ENCODE assay signal across 18 cellular contexts in genomic region chr2:120474486-120474885, GRCh38.
DNase-seq lines count a peak whose midpoint lies in the region; ATAC-seq and TF ChIP-seq lines count a peak whose summit lies in the region.
"Had no signal": no experiment of that assay in that cellular context is flagged by ENCODE, and none has a peak within 500 bp of the region (broad histone marks: within the 10 kb centered on the region; RNA-seq: fewer than 3 reads in every experiment).

No MANE protein-coding gene starts in this region.

- H3K9me3 ChIP-seq in Panc1 (ENCODE audit: control insufficient read depth, insufficient read depth, low read depth, low read length) (no peaks in the 10 kb centered on the region), spleen (peaks cover 0 to 15% (median 8%) of the 10 kb centered on the region in 8 donors)
- H3K9me3 ChIP-seq in CD8-positive, alpha-beta T cell (ENCODE audit: low read length), result no peaks in the 10 kb centered on the region
- H3K9me3 ChIP-seq: Peyer's patch, SK-N-SH had no signal

- DNase-seq in Panc1 (ENCODE audit: low read depth, low spot score), result no peak
- DNase-seq in MCF 10A (ENCODE audit: unreplicated experiment), result no peak
- DNase-seq in left lobe of liver (ENCODE audit: low spot score), result no peak
- DNase-seq in spleen, result peak; percentile 19
- DNase-seq in CD8-positive, alpha-beta T cell, result no peak
- no peak for DNase-seq in activated CD4-positive, alpha-beta T cell treated with anti-CD3 and anti-CD28 coated beads for 48 hours
- DNase-seq: ACHN, AML-193, DMS79 treated with DMSO at 0.1 percent for 48 hours, NCI-H1417 treated with DMSO at 0.1 percent for 48 hours, NCI-H1930, NCI-H526, SHP77 treated with DMSO at 0.1 percent for 48 hours, SK-N-SH had no signal

- peaks cover 47% of the 10 kb centered on the region for H3K4me1 Mint-ChIP-seq in MCF 10A (ENCODE audit: insufficient read depth, unreplicated experiment)
- H3K4me1 Mint-ChIP-seq in CD8-positive, alpha-beta T cell (ENCODE audit: low read depth), result no peaks in the 10 kb centered on the region

- CTCF ChIA-PET in Panc1 (lab: Charles Lee), result no interaction called here
- CTCF ChIA-PET in MCF 10A (lab: Yijun Ruan, JAX), result interaction anchor here (0.6 to 1.9 kb wide), 3 partner anchors 79 to 147 kb away, joined by 3 to 5 read pairs (median 3); no protein-coding TSS in a partner anchor
- CTCF ChIA-PET in CD8-positive, alpha-beta T cell (lab: Charles Lee), result no interaction called here

- no peaks in the 10 kb centered on the region for H3K27me3 Mint-ChIP-seq in MCF 10A (ENCODE audit: insufficient read depth, unreplicated experiment)
- peaks cover 2% of the 10 kb centered on the region for H3K27me3 Mint-ChIP-seq in CD8-positive, alpha-beta T cell (ENCODE audit: low read depth)

- H3K4me3 ChIP-seq in Panc1 (ENCODE audit: low read depth in 2 of 2, low read length in 2 of 2) (no peak overlapping the region), spleen (no peak overlapping the region)
- H3K4me3 ChIP-seq in CD8-positive, alpha-beta T cell (ENCODE audit: low read depth, low read length), result no peak overlapping the region
- H3K4me3 ChIP-seq: Peyer's patch had no signal

- 90 to 94% (median 93%) methylated on average over 8 of the region's 8 CpGs for WGBS in spleen, 5 donors

- no peak overlapping the region for H3K4me3 Mint-ChIP-seq in MCF 10A (ENCODE audit: unreplicated experiment)
- no peak overlapping the region for H3K4me3 Mint-ChIP-seq in CD8-positive, alpha-beta T cell
- H3K4me3 Mint-ChIP-seq: CD14-positive monocyte had no signal

- no peaks in the 10 kb centered on the region for H3K36me3 Mint-ChIP-seq in MCF 10A (ENCODE audit: insufficient read depth, unreplicated experiment)
- no peaks in the 10 kb centered on the region for H3K36me3 Mint-ChIP-seq in CD8-positive, alpha-beta T cell
- H3K36me3 Mint-ChIP-seq: CD14-positive monocyte had no signal

- in situ Hi-C loops in Panc1 (cut with HindIII; ENCODE audit: low pct_unique_long_range_greater_than_20kb, low sequenced_read_pairs), result no loop called here

- no TSS peak for BruUV-seq in Panc1 (replicated peaks; lab: Mats Ljungman, UMichigan)
- no TSS peak for BruUV-seq in MCF 10A (replicated peaks; lab: Mats Ljungman, UMichigan)

- H3K4me1 ChIP-seq in Panc1 (ENCODE audit: control insufficient read depth, insufficient read depth, low read length) (peaks cover 6% of the 10 kb centered on the region), spleen (peaks cover 0 to 8% (median 1%) of the 10 kb centered on the region in 6 donors)
- no peaks in the 10 kb centered on the region for H3K4me1 ChIP-seq in CD8-positive, alpha-beta T cell (ENCODE audit: insufficient read depth, low read length)
- H3K4me1 ChIP-seq: Peyer's patch had no signal

- no peak for ATAC-seq in Panc1
- ATAC-seq in left lobe of liver, result peak; percentile 8
- ATAC-seq in HG02970 (IDR thresholded peaks at IDR 0.05; ENCODE audit: low FRiP score, unreplicated experiment), result no peak
- ATAC-seq in CD8-positive, alpha-beta T cell, result no peak
- ATAC-seq in GM18520 (IDR thresholded peaks at IDR 0.05; ENCODE audit: unreplicated experiment), result no peak

- H3K36me3 ChIP-seq in Panc1 (ENCODE audit: control insufficient read depth, insufficient read depth, low read length) (no peaks in the 10 kb centered on the region), spleen (no peaks in the 10 kb centered on the region)
- H3K36me3 ChIP-seq in CD8-positive, alpha-beta T cell (ENCODE audit: insufficient read depth, low read length), result no peaks in the 10 kb centered on the region
- H3K36me3 ChIP-seq: Peyer's patch had no signal

- H3K27ac Mint-ChIP-seq in MCF 10A (ENCODE audit: low read depth, unreplicated experiment), result peak overlapping the region; percentile 93
- no peak overlapping the region for H3K27ac Mint-ChIP-seq in CD8-positive, alpha-beta T cell

- POLR2A ChIA-PET in Panc1 (lab: Charles Lee) (no interaction called here), MCF 10A (lab: Yijun Ruan, JAX) (interaction anchor here (0.7 to 1.6 kb wide), 2 partner anchors 34 to 137 kb away, joined by 3 to 6 read pairs; no protein-coding TSS in a partner anchor)
- POLR2A ChIA-PET in CD8-positive, alpha-beta T cell (lab: Charles Lee), result no interaction called here

- no peaks in the 10 kb centered on the region for H3K27me3 ChIP-seq in Panc1 (ENCODE audit: control insufficient read depth, insufficient read depth, low read length)
- H3K27me3 ChIP-seq in spleen (replicated peaks in 1 of 7), result peaks cover 0 to 14% (median 0%) of the 10 kb centered on the region in 7 donors
- no peaks in the 10 kb centered on the region for H3K27me3 ChIP-seq in CD8-positive, alpha-beta T cell (ENCODE audit: insufficient read depth, low read length)
- H3K27me3 ChIP-seq: Peyer's patch had no signal

- intact Hi-C loops in Panc1 (cut with micrococcal nuclease; ENCODE audit: unreplicated experiment), result no loop called here
- intact Hi-C loops in MCF 10A (cut with micrococcal nuclease), result no loop called here
- intact Hi-C loops in spleen (cut with DNase I; ENCODE audit: low total_unique reads), result no loop called here
- intact Hi-C loops in CD8-positive, alpha-beta T cell (cut with DNase I, micrococcal nuclease), result no loop called here

- no peaks in the 10 kb centered on the region for H3K9me3 Mint-ChIP-seq in MCF 10A (ENCODE audit: unreplicated experiment)
- H3K9me3 Mint-ChIP-seq in CD8-positive, alpha-beta T cell, result peaks cover 2% of the 10 kb centered on the region
- H3K9me3 Mint-ChIP-seq: CD14-positive monocyte had no signal

- H3K27ac ChIP-seq in Panc1 (ENCODE audit: low read length) (peak overlapping the region; percentile 12; the same call in 1 of the 2 replicates), spleen (no peak overlapping the region)
- no peak overlapping the region for H3K27ac ChIP-seq in CD8-positive, alpha-beta T cell (ENCODE audit: low read depth, low read length)
- H3K27ac ChIP-seq: Peyer's patch had no signal

- no peak for TF ChIP-seq CTCF in Panc1 (IDR thresholded peaks at IDR 0.05)
- TF ChIP-seq CTCF in MCF 10A (IDR thresholded peaks at IDR 0.05; ENCODE audit: unreplicated experiment), result no peak
- no peak for TF ChIP-seq CTCF in spleen (IDR thresholded peaks at IDR 0.05 in 8 of 11, conservative IDR thresholded peaks at IDR 0.05 in 3 of 11)
- no peak for TF ChIP-seq CTCF in CD8-positive, alpha-beta T cell (IDR thresholded peaks at IDR 0.05)

- TF ChIP-seq POLR2A in spleen (IDR thresholded peaks at IDR 0.05), result no peak
